Comparison of ENCODE assay signal across 17 cellular contexts in genomic region chr4:73916172-73916925, GRCh38. TPM values are rescaled to one million over a fixed set of nuclear protein-coding genes. Genes with fewer than 3 reads are reported as not detected.
A peak's percentile ranks its signal among the peaks of the same experiment; 100 is the strongest.
DNase-seq lines count a peak whose midpoint lies in the region; ATAC-seq and TF ChIP-seq lines count a peak whose summit lies in the region.
"Had no signal": no experiment of that assay in that cellular context is flagged by ENCODE, and none has a peak within 500 bp of the region (broad histone marks: within the 10 kb centered on the region; RNA-seq: fewer than 3 reads in every experiment).

No MANE protein-coding gene starts in this region.

- CTCF ChIA-PET in OCI-LY7 (lab: Charles Lee; ENCODE audit: unreplicated experiment), result no interaction called here

- no peaks in the 10 kb centered on the region for H3K79me2 ChIP-seq in GM23248 (ENCODE audit: insufficient read depth)
- H3K79me2 ChIP-seq in OCI-LY7 (ENCODE audit: insufficient read depth, low read depth, low read length), result no peaks in the 10 kb centered on the region

- H4K20me1 ChIP-seq in GM23248 (ENCODE audit: insufficient read depth) (no peaks in the 10 kb centered on the region), OCI-LY7 (ENCODE audit: insufficient read depth, low read length) (no peaks in the 10 kb centered on the region)
- H4K20me1 ChIP-seq: BLaER1 treated with 17β-estradiol and CSF1 and Interleukin-3, amounts not matched to agents 10 nM and 100 nM had no signal

- H3K27me3 Mint-ChIP-seq in osteocyte (ENCODE audit: unreplicated experiment) (no peaks in the 10 kb centered on the region), natural killer cell (ENCODE audit: low read depth in 2 of 2) (no peaks in the 10 kb centered on the region)

- H3K9me3 ChIP-seq in GM23248 (ENCODE audit: low read depth), result no peaks in the 10 kb centered on the region
- no peaks in the 10 kb centered on the region for H3K9me3 ChIP-seq in RWPE2 (ENCODE audit: severe bottlenecking)
- H3K9me3 ChIP-seq in OCI-LY7 (ENCODE audit: low read length), result no peaks in the 10 kb centered on the region
- H3K9me3 ChIP-seq: BLaER1 treated with 17β-estradiol and CSF1 and Interleukin-3, amounts not matched to agents 10 nM and 100 nM had no signal

- peaks cover 24% of the 10 kb centered on the region for H3K4me1 ChIP-seq in GM23248 (ENCODE audit: insufficient read depth)
- peaks cover 21% of the 10 kb centered on the region for H3K4me1 ChIP-seq in RWPE2 (ENCODE audit: insufficient read depth, poor library complexity, severe bottlenecking)
- H3K4me1 ChIP-seq in OCI-LY7 (ENCODE audit: insufficient read depth, low read length, poor library complexity, severe bottlenecking), result no peaks in the 10 kb centered on the region

- POLR2A ChIA-PET in OCI-LY7 (lab: Charles Lee), result interaction anchor here (0.6 kb wide), 1 partner anchor 20 kb away, joined by 3 read pairs; no protein-coding TSS in a partner anchor

- no TSS peak for BruUV-seq in OCI-LY7 (replicated peaks; lab: Mats Ljungman, UMichigan)

- H3K9me3 Mint-ChIP-seq in osteocyte (ENCODE audit: unreplicated experiment) (peaks cover 11% of the 10 kb centered on the region), natural killer cell (peaks cover 2 to 3% of the 10 kb centered on the region in 2 donors)

- TF ChIP-seq CTCF in RWPE2 (IDR thresholded peaks at IDR 0.05; ENCODE audit: poor library complexity, severe bottlenecking), result no peak
- no peak for TF ChIP-seq CTCF in osteocyte (IDR thresholded peaks at IDR 0.05)
- TF ChIP-seq CTCF in OCI-LY7 (conservative IDR thresholded peaks at IDR 0.05; ENCODE audit: low read length), result no peak
- TF ChIP-seq CTCF in natural killer cell (IDR thresholded peaks at IDR 0.05), result no peak

- WGBS in GM23248 (ENCODE audit: low coverage in 1 of 2, low lambda C conversion rate in 2 of 2, missing lambda C conversion rate in 2 of 2), 2 experiments, result 100% methylated on average over 1 of the region's 1 CpG

- no peak overlapping the region for H2AFZ ChIP-seq in GM23248
- H2AFZ ChIP-seq in OCI-LY7 (ENCODE audit: low read length), result no peak overlapping the region

- H3K4me3 ChIP-seq in GM23248 (no peak overlapping the region), RWPE2 (ENCODE audit: severe bottlenecking) (no peak overlapping the region), OCI-LY7 (ENCODE audit: low read depth, low read length, poor library complexity, severe bottlenecking) (no peak overlapping the region)
- H3K4me3 ChIP-seq: BLaER1 treated with 17β-estradiol and CSF1 and Interleukin-3, amounts not matched to agents 10 nM and 100 nM; SK-N-MC had no signal

- no peaks in the 10 kb centered on the region for H3K36me3 ChIP-seq in GM23248 (ENCODE audit: low read depth)
- no peaks in the 10 kb centered on the region for H3K36me3 ChIP-seq in RWPE2 (ENCODE audit: low read depth)
- H3K36me3 ChIP-seq in OCI-LY7 (ENCODE audit: insufficient read depth, low read length), result no peaks in the 10 kb centered on the region
- H3K36me3 ChIP-seq: BLaER1 treated with 17β-estradiol and CSF1 and Interleukin-3, amounts not matched to agents 10 nM and 100 nM had no signal

- no peak for ATAC-seq in RWPE2 (ENCODE audit: low read depth)
- no peak for ATAC-seq in natural killer cell

- H3K27me3 ChIP-seq in GM23248 (replicated peaks; ENCODE audit: insufficient read depth) (no peaks in the 10 kb centered on the region), RWPE2 (ENCODE audit: insufficient read depth, poor library complexity, severe bottlenecking) (no peaks in the 10 kb centered on the region)
- H3K27me3 ChIP-seq: BLaER1 treated with 17β-estradiol and CSF1 and Interleukin-3, amounts not matched to agents 10 nM and 100 nM had no signal

- H3K9me2 ChIP-seq in GM23248 (ENCODE audit: insufficient read depth) (no peaks in the 10 kb centered on the region), OCI-LY7 (ENCODE audit: insufficient read depth, low read length) (no peaks in the 10 kb centered on the region; the same call in 1 of the 2 replicates)

- intact Hi-C loops in OCI-LY7 (cut with micrococcal nuclease; ENCODE audit: unreplicated experiment) (no loop called here), natural killer cell (cut with micrococcal nuclease) (no loop called here)

- in situ Hi-C loops in GM23248 (cut with MboI), result no loop called here

- DNase-seq in GM23248, result no peak
- DNase-seq in RWPE2 (ENCODE audit: low spot score), result no peak
- no peak for DNase-seq in epithelial cell of prostate (ENCODE audit: low read depth, low spot score)
- no peak for DNase-seq in osteocyte (ENCODE audit: extremely low spot score, unreplicated experiment)
- DNase-seq in HPDE6-E6E7 (ENCODE audit: extremely low spot score), result no peak
- DNase-seq in stimulated activated CD4-positive, alpha-beta T cell treated with anti-CD3 and anti-CD28 coated beads, Interleukin-2, amount 100 ng/mL, for 24 hours, result no peak
- DNase-seq in OCI-LY7 (ENCODE audit: low spot score), result no peak
- no peak for DNase-seq in natural killer cell
- DNase-seq: DMS79 treated with DMSO at 0.1 percent for 48 hours, GOT3, KG1, NCI-H1417 treated with DMSO at 0.1 percent for 48 hours, NCI-H187 treated with DMSO at 0.1 percent for 48 hours, NCI-H526, SHP77 had no signal

- H3K4me1 Mint-ChIP-seq in osteocyte (ENCODE audit: unreplicated experiment) (peaks cover 59% of the 10 kb centered on the region), natural killer cell (no peaks in the 10 kb centered on the region)

- peak overlapping the region; percentile 85 for H3K27ac Mint-ChIP-seq in osteocyte (ENCODE audit: unreplicated experiment)
- no peak overlapping the region for H3K27ac Mint-ChIP-seq in natural killer cell

- H3K36me3 Mint-ChIP-seq in osteocyte (ENCODE audit: unreplicated experiment) (no peaks in the 10 kb centered on the region), natural killer cell (no peaks in the 10 kb centered on the region)

- H3K27ac ChIP-seq in GM23248, result peak overlapping the region; percentile 46; the same call in 1 of the 2 replicates
- H3K27ac ChIP-seq in RWPE2 (ENCODE audit: poor library complexity, severe bottlenecking), result peak overlapping the region; percentile 76
- peak overlapping the region; percentile 51 for H3K27ac ChIP-seq in epithelial cell of prostate
- H3K27ac ChIP-seq in OCI-LY7 (ENCODE audit: low read depth, low read length, poor library complexity, severe bottlenecking), result no peak overlapping the region
- H3K27ac ChIP-seq: SK-N-MC had no signal

- no peak overlapping the region for H3K9ac ChIP-seq in GM23248

- H3K4me2 ChIP-seq in GM23248 (ENCODE audit: unreplicated experiment) (peak overlapping the region; percentile 41), OCI-LY7 (ENCODE audit: low read length) (no peak overlapping the region)

- H3K4me3 Mint-ChIP-seq in osteocyte (ENCODE audit: unreplicated experiment), result no peak overlapping the region
- no peak overlapping the region for H3K4me3 Mint-ChIP-seq in natural killer cell

- peaks cover 24% of the 10 kb centered on the region; the same call in 1 of the 2 replicates for H3F3A ChIP-seq in GM23248 (ENCODE audit: insufficient read depth)

RNA-seq across cellular contexts. Expression of gene CXCL1, which starts 47.2 kb away (rescaled TPM):
- 12.9 and 14.8 TPM in 2 replicates for total RNA-seq in GM23248 (2014; rRNA removed; shearing (Covaris generic))
- 12.6 and 13.9 TPM in 2 replicates for polyA plus RNA-seq in GM23248 (2016; fragmentation: Nextera tagmentation; extraction: Ambion mirVana)
- total RNA-seq in osteocyte (118 and 132 TPM in 2 replicates), OCI-LY7 (2022) (not detected in 2 replicates), natural killer cell (1 to 10 TPM in 1 of 3 donors, not detected in 2; 3.4 TPM)
- not detected in 2 replicates for total RNA-seq in OCI-LY7 (2014; rRNA removed; shearing (Covaris generic))
